Comparison of ENCODE assay signal across 23 cellular contexts in genomic region chr14:71411280-71411595, GRCh38.
A peak's percentile ranks its signal among the peaks of the same experiment; 100 is the strongest.
DNase-seq lines count a peak whose midpoint lies in the region; ATAC-seq, FAIRE-seq and TF ChIP-seq lines count a peak whose summit lies in the region.
"Had no signal": no experiment of that assay in that cellular context is flagged by ENCODE, and none has a peak within 500 bp of the region (broad histone marks: within the 10 kb centered on the region; RNA-seq: fewer than 3 reads in every experiment).

No MANE protein-coding gene starts in this region.

- peaks cover 0 to 4% of the 10 kb centered on the region in 2 experiments; a peak in 1 of 4 replicates for H3K9me3 ChIP-seq in H1 (ENCODE audit: insufficient read depth in 2 of 2, low read depth in 1 of 2, low read length in 1 of 2)
- H3K9me3 ChIP-seq in H9 (ENCODE audit: control insufficient read depth, low read depth, low read length), result no peaks in the 10 kb centered on the region
- no peaks in the 10 kb centered on the region for H3K9me3 ChIP-seq in PC-9 (ENCODE audit: insufficient read depth, low read depth)
- H3K9me3 ChIP-seq: heart right ventricle, pancreas had no signal

- CTCF ChIA-PET in WTC11 (lab: Charles Lee) (interaction anchor here (0.8 kb wide), 1 partner anchor 342 kb away, joined by 3 read pairs; no protein-coding TSS in a partner anchor), H1 (lab: Charles Lee; ENCODE audit: partially characterized antibody) (interaction anchor here (0.5 to 1.2 kb wide), 2 partner anchors 27 to 573 kb away, joined by 3 read pairs; no protein-coding TSS in a partner anchor), PC-9 (lab: Charles Lee) (no interaction called here)

- H3K23ac ChIP-seq in H1 (ENCODE audit: insufficient read length) (no peak overlapping the region), H9 (ENCODE audit: insufficient read length, low read depth, low read length) (no peak overlapping the region)

- H3K27ac ChIP-seq in H1 (ENCODE audit: low read depth, low read length), result no peak overlapping the region
- H3K27ac ChIP-seq in H9 (ENCODE audit: insufficient read length, low read depth, low read length), result no peak overlapping the region
- H3K27ac ChIP-seq in PC-9, result no peak overlapping the region
- H3K27ac ChIP-seq: heart right ventricle, KMS-11, pancreas had no signal

- H3K18ac ChIP-seq in H1 (ENCODE audit: extremely low read depth, low read length) (no peak overlapping the region), H9 (ENCODE audit: insufficient read length, low read depth, low read length) (no peak overlapping the region)

- H3K79me1 ChIP-seq in H1 (ENCODE audit: low read depth, low read length), result peaks cover 4% of the 10 kb centered on the region; the same call in 1 of the 2 replicates
- no peaks in the 10 kb centered on the region for H3K79me1 ChIP-seq in H9 (ENCODE audit: insufficient read depth, low read depth, low read length, poor library complexity, severe bottlenecking)

- H2BK20ac ChIP-seq in H1 (ENCODE audit: low read length), result no peak overlapping the region
- no peak overlapping the region for H2BK20ac ChIP-seq in H9 (ENCODE audit: low read depth, low read length, poor library complexity, severe bottlenecking)

- peaks cover 24 to 41% of the 10 kb centered on the region in 2 donors for H3K4me1 Mint-ChIP-seq in natural killer cell treated with Interleukin-12 subunit alpha and Interleukin-12 subunit beta and Interleukin-15 and Interleukin-18, amount 100 ng/mL, for 72 hours (ENCODE audit: low read depth in 2 of 2)
- H3K4me1 Mint-ChIP-seq in natural killer cell, result peaks cover 23 to 26% of the 10 kb centered on the region in 2 donors
- peaks cover 44% of the 10 kb centered on the region for H3K4me1 Mint-ChIP-seq in WTC11
- peaks cover 33 to 37% of the 10 kb centered on the region in 2 experiments for H3K4me1 Mint-ChIP-seq in H9

- no peak overlapping the region for H2AFZ ChIP-seq in H1 (ENCODE audit: low read length)
- no peak overlapping the region for H2AFZ ChIP-seq in H9 (ENCODE audit: low read length)
- no peak overlapping the region for H2AFZ ChIP-seq in PC-9

- H3K27ac Mint-ChIP-seq in natural killer cell treated with Interleukin-12 subunit alpha and Interleukin-12 subunit beta and Interleukin-15 and Interleukin-18, amount 100 ng/mL, for 72 hours, result peak overlapping the region; percentile 82 to 83
- H3K27ac Mint-ChIP-seq in natural killer cell, result no peak overlapping the region
- H3K27ac Mint-ChIP-seq in WTC11, result peak overlapping the region; percentile 36; the same call in 1 of the 2 replicates
- H3K27ac Mint-ChIP-seq in H9, result no peak overlapping the region; a peak in 1 of 7 replicates

- no TSS peak for BruUV-seq in PC-9 (replicated peaks; lab: Mats Ljungman, UMichigan)

- WGBS in H1 (ENCODE audit: extremely low coverage in 1 of 2, insufficient coverage in 1 of 2, insufficient read length in 1 of 2, insufficient replicate concordance in 2 of 2, low coverage in 1 of 2, low lambda C conversion rate in 2 of 2, missing lambda C conversion rate in 1 of 2), 2 experiments, result 88% methylated on average over 3 of the region's 3 CpGs; no CpG with 5 or more reads in 1 of the 2 experiments
- WGBS in H9 (ENCODE audit: extremely low coverage, insufficient read length, low lambda C conversion rate), result no CpG with 5 or more reads among the region's 3 CpGs

- H4K8ac ChIP-seq in H1 (ENCODE audit: extremely low read depth, insufficient read depth, low read length) (no peak overlapping the region), H9 (replicated peaks; ENCODE audit: insufficient read length, low read depth, low read length) (no peak overlapping the region)

- H3K4me3 ChIP-seq in H1 (ENCODE audit: extremely low read depth in 1 of 4, insufficient read depth in 2 of 4, low read depth in 3 of 4, low read length in 4 of 4), result no peak overlapping the region
- no peak overlapping the region for H3K4me3 ChIP-seq in PC-9
- H3K4me3 ChIP-seq: heart right ventricle, pancreas had no signal

- H3K4me2 ChIP-seq in H1 (ENCODE audit: insufficient read depth in 1 of 2, low read depth in 2 of 2, low read length in 2 of 2), result no peak overlapping the region
- no peak overlapping the region for H3K4me2 ChIP-seq in H9 (ENCODE audit: insufficient read depth, insufficient read length, low read length)
- no peak overlapping the region for H3K4me2 ChIP-seq in PC-9
- H3K4me2 ChIP-seq: KMS-11 had no signal

- no peaks in the 10 kb centered on the region for H3K9me3 Mint-ChIP-seq in natural killer cell treated with Interleukin-12 subunit alpha and Interleukin-12 subunit beta and Interleukin-15 and Interleukin-18, amount 100 ng/mL, for 72 hours
- H3K9me3 Mint-ChIP-seq in natural killer cell (no peaks in the 10 kb centered on the region), WTC11 (peaks cover 11% of the 10 kb centered on the region), H9 (no peaks in the 10 kb centered on the region)
- H3K9me3 Mint-ChIP-seq: CD8-positive, alpha-beta T cell had no signal

- intact Hi-C loops in natural killer cell (cut with micrococcal nuclease), result no loop called here
- intact Hi-C loops in PC-9 (cut with micrococcal nuclease; ENCODE audit: unreplicated experiment), result no loop called here

- H2BK5ac ChIP-seq in H1 (ENCODE audit: low read depth, low read length), result no peak overlapping the region
- no peak overlapping the region for H2BK5ac ChIP-seq in H9 (ENCODE audit: insufficient read length, low read length)

- H4K5ac ChIP-seq in H1 (ENCODE audit: insufficient read length, low read depth, low read length) (no peak overlapping the region), H9 (ENCODE audit: insufficient read length, low read depth, low read length) (no peak overlapping the region)

- peaks cover 61% of the 10 kb centered on the region for H3F3A ChIP-seq in PC-9 (ENCODE audit: insufficient read depth, low read depth)

- no peak overlapping the region for H3T11ph ChIP-seq in H9 (ENCODE audit: low read length)

- H2BK12ac ChIP-seq in H1 (ENCODE audit: low read depth, low read length), result no peak overlapping the region
- no peak overlapping the region for H2BK12ac ChIP-seq in H9 (ENCODE audit: insufficient read length, low read depth, low read length)

- no peak for TF ChIP-seq EP300 in H1 (IDR thresholded peaks at IDR 0.05; ENCODE audit: borderline replicate concordance in 1 of 2, low read depth in 2 of 2, low read length in 2 of 2)

- no peak overlapping the region for H2BK120ac ChIP-seq in H1 (replicated peaks; ENCODE audit: low read depth, low read length)
- no peak overlapping the region for H2BK120ac ChIP-seq in H9 (ENCODE audit: low read depth, low read length, poor library complexity, severe bottlenecking)

- no peak for FAIRE-seq in H1 (lab: Jason Lieb, UNC)
- FAIRE-seq: G401.6, pancreas, TTC549 had no signal

- H3K27me3 Mint-ChIP-seq in natural killer cell treated with Interleukin-12 subunit alpha and Interleukin-12 subunit beta and Interleukin-15 and Interleukin-18, amount 100 ng/mL, for 72 hours, result no peaks in the 10 kb centered on the region
- H3K27me3 Mint-ChIP-seq in natural killer cell (ENCODE audit: low read depth in 2 of 2), result no peaks in the 10 kb centered on the region
- no peaks in the 10 kb centered on the region for H3K27me3 Mint-ChIP-seq in WTC11 (ENCODE audit: low read depth)
- H3K27me3 Mint-ChIP-seq in H9 (ENCODE audit: low read depth), result no peaks in the 10 kb centered on the region

- H2BK15ac ChIP-seq in H1 (ENCODE audit: low read length) (no peak overlapping the region), H9 (ENCODE audit: low read depth, low read length) (no peak overlapping the region)

- ATAC-seq in natural killer cell treated with Interleukin-12 subunit alpha and Interleukin-12 subunit beta and Interleukin-15 and Interleukin-18, amount 100 ng/mL, for 72 hours, result no peak
- ATAC-seq in natural killer cell (no peak), WTC11 (no peak), GM21423 (IDR thresholded peaks at IDR 0.05; ENCODE audit: unreplicated experiment) (no peak)
- ATAC-seq: CD8-positive, alpha-beta T cell; HCT116; heart right ventricle; left colon; pancreas; right cardiac atrium had no signal

- H3K36me3 ChIP-seq in H1 (ENCODE audit: control insufficient read depth in 2 of 4, insufficient read depth in 4 of 4, low read length in 3 of 4), result no peaks in the 10 kb centered on the region
- peaks cover 7% of the 10 kb centered on the region; the same call in 1 of the 2 replicates for H3K36me3 ChIP-seq in PC-9 (ENCODE audit: low read depth)
- H3K36me3 ChIP-seq: heart right ventricle, pancreas had no signal

- H3K4me1 ChIP-seq in H1 (replicated peaks in 1 of 4; ENCODE audit: control insufficient read depth in 3 of 4, insufficient read depth in 4 of 4, low read length in 3 of 4), result peaks cover under 1 to 4% (median 2%) of the 10 kb centered on the region in 4 experiments; a peak in 4 of 7 replicates
- no peaks in the 10 kb centered on the region; the same call in 1 of the 2 replicates for H3K4me1 ChIP-seq in H9 (ENCODE audit: insufficient read depth, low read length)
- peaks cover 4% of the 10 kb centered on the region for H3K4me1 ChIP-seq in PC-9 (replicated peaks; ENCODE audit: insufficient read depth)

- H3K56ac ChIP-seq in H1 (replicated peaks; ENCODE audit: insufficient read length, low read depth, low read length) (no peak overlapping the region), H9 (ENCODE audit: insufficient read length, low read depth, low read length) (no peak overlapping the region)

- peak overlapping the region; percentile 49 for H3K4me3 Mint-ChIP-seq in natural killer cell treated with Interleukin-12 subunit alpha and Interleukin-12 subunit beta and Interleukin-15 and Interleukin-18, amount 100 ng/mL, for 72 hours
- H3K4me3 Mint-ChIP-seq in natural killer cell (no peak overlapping the region), WTC11 (no peak overlapping the region), H9 (no peak overlapping the region)
- H3K4me3 Mint-ChIP-seq: CD8-positive, alpha-beta T cell had no signal

- TF ChIP-seq CTCF in natural killer cell (IDR thresholded peaks at IDR 0.05), result no peak
- no peak for TF ChIP-seq CTCF in WTC11 (IDR thresholded peaks at IDR 0.05)
- TF ChIP-seq CTCF in H1 (IDR thresholded peaks at IDR 0.05; ENCODE audit: control extremely low read depth in 1 of 3, insufficient read depth in 1 of 3, low read depth in 1 of 3, low read length in 3 of 3), result no peak
- TF ChIP-seq CTCF in H9 (conservative IDR thresholded peaks at IDR 0.05), result no peak
- no peak for TF ChIP-seq CTCF in PC-9 (conservative IDR thresholded peaks at IDR 0.05)

- POLR2A ChIA-PET in WTC11 (lab: Charles Lee) (no interaction called here), H1 (lab: Charles Lee; ENCODE audit: partially characterized antibody) (no interaction called here), PC-9 (lab: Charles Lee; ENCODE audit: unreplicated experiment) (no interaction called here)

- TF ChIP-seq POLR2A in H1 (IDR thresholded peaks at IDR 0.05; ENCODE audit: control extremely low read depth in 1 of 2, low read depth in 2 of 2, low read length in 2 of 2), result no peak

- H4K20me1 ChIP-seq in H1 (replicated peaks in 1 of 2; ENCODE audit: control insufficient read depth in 1 of 2, insufficient read depth in 2 of 2, low read length in 2 of 2) (no peaks in the 10 kb centered on the region), H9 (ENCODE audit: control insufficient read depth, insufficient read depth, insufficient read length) (no peaks in the 10 kb centered on the region), PC-9 (ENCODE audit: insufficient read depth) (peaks cover 5% of the 10 kb centered on the region)

- H3K14ac ChIP-seq in H1 (ENCODE audit: insufficient read length) (no peak overlapping the region), H9 (ENCODE audit: insufficient read depth, low read length) (no peak overlapping the region)

- no peaks in the 10 kb centered on the region for H3K9me2 ChIP-seq in PC-9 (ENCODE audit: insufficient read depth)

- TF ChIP-seq RAD21 in H1 (IDR thresholded peaks at IDR 0.05 in 1 of 2, conservative IDR thresholded peaks at IDR 0.05 in 1 of 2; ENCODE audit: low read depth in 2 of 2, low read length in 2 of 2), result no peak

- H2AK5ac ChIP-seq in H1 (ENCODE audit: low read depth, low read length), result 0 out of 2 replicates have a peak overlapping the region, but pooled peaks have one; percentile 21
- no peak overlapping the region for H2AK5ac ChIP-seq in H9 (ENCODE audit: insufficient read length, low read length)

- no peak overlapping the region for H3K9ac ChIP-seq in H1 (replicated peaks in 1 of 4; ENCODE audit: extremely low read depth in 1 of 4, low read depth in 3 of 4, low read length in 3 of 4)
- H3K9ac ChIP-seq in H9 (ENCODE audit: extremely low read depth, insufficient read length, low read length), result no peak overlapping the region
- H3K9ac ChIP-seq: KMS-11 had no signal

- H3K4ac ChIP-seq in H1 (replicated peaks; ENCODE audit: insufficient read length, low read depth, low read length), result no peak overlapping the region
- no peak overlapping the region for H3K4ac ChIP-seq in H9 (ENCODE audit: low read depth, low read length)

- H3K23me2 ChIP-seq in H1 (ENCODE audit: low read depth, low read length) (no peaks in the 10 kb centered on the region; the same call in 1 of the 2 replicates), H9 (ENCODE audit: insufficient read length, low read depth, low read length, poor library complexity, severe bottlenecking) (no peaks in the 10 kb centered on the region)

- H3K27me3 ChIP-seq in H1 (replicated peaks in 1 of 4; ENCODE audit: control insufficient read depth in 3 of 4, extremely low read depth in 1 of 4, insufficient read depth in 3 of 4, low read length in 3 of 4), result no peaks in the 10 kb centered on the region
- H3K27me3 ChIP-seq in H9 (ENCODE audit: insufficient read depth, low read length), result no peaks in the 10 kb centered on the region
- no peaks in the 10 kb centered on the region for H3K27me3 ChIP-seq in PC-9 (ENCODE audit: insufficient read depth, low read depth)
- H3K27me3 ChIP-seq: heart right ventricle, pancreas had no signal

- no peak for DNase-seq in natural killer cell treated with Interleukin-12 subunit alpha and Interleukin-12 subunit beta and Interleukin-15 and Interleukin-18, amount 100 ng/mL, for 72 hours (ENCODE audit: low spot score)
- DNase-seq in natural killer cell (no peak), WTC11 (ENCODE audit: low spot score) (no peak), H1 (ENCODE audit: low read depth in 1 of 2, low spot score in 2 of 2) (no peak), H9 (no peak), PC-9 (no peak)
- DNase-seq: activated CD8-positive, alpha-beta memory T cell treated with anti-CD3 and anti-CD28 coated beads, Interleukin-2, amount 50 U/mL, for 4 hours; aorta; CD8-positive, alpha-beta T cell; DMS153; heart right ventricle; left colon; mesenchymal stem cell; NCI-H187; pancreas; SHP77 treated with DMSO at 0.1 percent for 48 hours; substantia nigra had no signal

- H3K79me2 ChIP-seq in H1 (ENCODE audit: control insufficient read depth in 1 of 2, insufficient read depth in 2 of 2, low read length in 2 of 2), result peaks cover 0 to 73% of the 10 kb centered on the region in 2 experiments; a peak in 2 of 4 replicates
- H3K79me2 ChIP-seq in H9 (ENCODE audit: insufficient read depth, low read length), result peaks cover 4% of the 10 kb centered on the region; the same call in 1 of the 2 replicates
- H3K79me2 ChIP-seq in PC-9 (ENCODE audit: low read depth), result peaks cover 96% of the 10 kb centered on the region

- no peak overlapping the region for H4K91ac ChIP-seq in H1 (replicated peaks; ENCODE audit: insufficient read length, low read length)
- no peak overlapping the region for H4K91ac ChIP-seq in H9 (ENCODE audit: insufficient read length, low read depth, low read length)

- no peaks in the 10 kb centered on the region for H3K36me3 Mint-ChIP-seq in natural killer cell treated with Interleukin-12 subunit alpha and Interleukin-12 subunit beta and Interleukin-15 and Interleukin-18, amount 100 ng/mL, for 72 hours
- H3K36me3 Mint-ChIP-seq in natural killer cell, result no peaks in the 10 kb centered on the region
- peaks cover 3% of the 10 kb centered on the region; the same call in 1 of the 2 replicates for H3K36me3 Mint-ChIP-seq in WTC11
- H3K36me3 Mint-ChIP-seq in H9 (ENCODE audit: insufficient read depth in 1 of 3, low read depth in 3 of 3), result peaks cover 0 to 5% (median 2%) of the 10 kb centered on the region in 3 experiments; a peak in 4 of 7 replicates

Comparison
In these comparisons a context has a peak if more than half of its experiments do, and no peak if none do; other contexts are left out.
1. H3K27ac Mint-ChIP-seq: peak in natural killer cell treated with Interleukin-12 subunit alpha and Interleukin-12 subunit beta and Interleukin-15 and Interleukin-18, amount 100 ng/mL, for 72 hours (2 of 2) and WTC11 (single experiment); none in natural killer cell (0 of 2) and H9 (0 of 3).